In genomic region chr10:13695588-13695987, GRCh38 we compare ENCODE assay signal across 1 cellular context.
TF ChIP-seq lines count a peak whose summit lies in the region.

No MANE protein-coding gene starts in this region.

TF ChIP-seq in GM12878, 131 proteins besides CTCF, POLR2A, EP300 and RAD21 (continued from another document):
- no peak for TF ChIP-seq PBX3 (IDR thresholded peaks at IDR 0.05; ENCODE audit: insufficient replicate concordance, low read depth, low read length)
- no peak for TF ChIP-seq SPI1 (IDR thresholded peaks at IDR 0.05; ENCODE audit: borderline replicate concordance, insufficient read depth, low read depth, low read length)
- no peak for TF ChIP-seq ZNF24 (IDR thresholded peaks at IDR 0.05)
- TF ChIP-seq PKNOX1 (IDR thresholded peaks at IDR 0.05), result no peak
- TF ChIP-seq BACH1 (IDR thresholded peaks at IDR 0.05; ENCODE audit: borderline replicate concordance), result no peak
- no peak for TF ChIP-seq USF1 (IDR thresholded peaks at IDR 0.05; ENCODE audit: borderline replicate concordance, extremely low read length, insufficient read depth, low read depth, low read length)
- TF ChIP-seq PAX8 (IDR thresholded peaks at IDR 0.05), result no peak
- no peak for TF ChIP-seq SUPT20H (IDR thresholded peaks at IDR 0.05; ENCODE audit: borderline replicate concordance, control insufficient read depth, low read depth, low read length)
- TF ChIP-seq MYC (IDR thresholded peaks at IDR 0.05; ENCODE audit: insufficient read depth, insufficient read length, insufficient replicate concordance, low read length, severe bottlenecking), result no peak
- TF ChIP-seq CHD2 (IDR thresholded peaks at IDR 0.05; ENCODE audit: borderline replicate concordance, low read depth, low read length), result no peak
- TF ChIP-seq ZNF384 (IDR thresholded peaks at IDR 0.05; ENCODE audit: borderline replicate concordance, low read depth, low read length), result no peak
- no peak for TF ChIP-seq SRF (IDR thresholded peaks at IDR 0.05; ENCODE audit: low read depth in 2 of 2, low read length in 2 of 2)
